1 cellular context compared by ENCODE assay signal in the genomic region with DNA sequence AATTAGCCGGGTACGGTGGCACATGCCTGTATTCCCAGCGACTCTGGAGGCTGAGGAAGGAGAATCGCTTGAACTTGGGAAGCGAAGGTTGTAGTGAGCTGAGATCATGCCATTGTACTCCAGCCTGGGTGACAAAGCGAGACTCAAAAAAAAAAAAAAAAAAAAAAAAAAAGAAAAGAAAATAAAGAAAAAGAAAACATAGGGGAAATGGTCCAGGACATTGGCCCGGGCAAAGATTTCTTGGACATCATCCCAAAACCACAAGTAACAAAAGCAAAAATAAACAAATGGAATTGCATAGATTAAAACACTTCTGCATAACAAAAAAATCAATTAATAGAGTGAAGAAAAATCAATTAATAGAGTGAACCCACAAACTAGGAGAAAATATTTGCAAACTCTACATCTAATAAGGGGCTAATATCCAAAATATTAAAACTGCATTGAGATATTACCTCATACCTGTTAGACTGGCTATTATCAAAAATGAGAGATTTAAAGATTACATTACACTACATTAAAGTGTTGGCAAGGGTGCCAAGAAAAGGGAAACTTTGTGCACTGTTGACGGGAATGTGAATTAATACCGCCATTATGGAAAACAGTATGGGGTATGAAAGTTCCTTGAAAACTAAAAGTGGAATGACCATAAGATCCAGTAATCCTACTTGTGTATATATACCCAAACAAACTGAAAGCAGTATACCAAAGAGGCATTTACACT.
TF ChIP-seq lines count a peak whose summit lies in the region.

No MANE protein-coding gene starts in this region.

TF ChIP-seq in endothelial cell of umbilical vein, 7 proteins besides CTCF, POLR2A, EP300 and RAD21:
- TF ChIP-seq, protein P1, sequence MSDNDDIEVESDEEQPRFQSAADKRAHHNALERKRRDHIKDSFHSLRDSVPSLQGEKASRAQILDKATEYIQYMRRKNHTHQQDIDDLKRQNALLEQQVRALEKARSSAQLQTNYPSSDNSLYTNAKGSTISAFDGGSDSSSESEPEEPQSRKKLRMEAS (IDR thresholded peaks at IDR 0.05; ENCODE audit: insufficient read depth, insufficient read length), result no peak
- no peak for TF ChIP-seq FOS (IDR thresholded peaks at IDR 0.05; ENCODE audit: borderline replicate concordance, insufficient read depth, low read length)
- no peak for TF ChIP-seq JUN (IDR thresholded peaks at IDR 0.05; ENCODE audit: borderline replicate concordance, insufficient read depth, insufficient read length, low read depth)
- TF ChIP-seq MYC (IDR thresholded peaks at IDR 0.05; ENCODE audit: low read depth, low read length), result no peak
- no peak for TF ChIP-seq POLR2AphosphoS5 (IDR thresholded peaks at IDR 0.05; ENCODE audit: insufficient read depth, low read depth, low read length)
- TF ChIP-seq GATA2 (IDR thresholded peaks at IDR 0.05; ENCODE audit: insufficient read depth, insufficient read length, low read depth, low read length), result no peak
- TF ChIP-seq EZH2 (IDR thresholded peaks at IDR 0.05; ENCODE audit: borderline replicate concordance, low read depth, low read length, severe bottlenecking), result no peak
TF ChIP-seq in endothelial cell of umbilical vein: peak in this region for 0.
